In the genomic region with DNA sequence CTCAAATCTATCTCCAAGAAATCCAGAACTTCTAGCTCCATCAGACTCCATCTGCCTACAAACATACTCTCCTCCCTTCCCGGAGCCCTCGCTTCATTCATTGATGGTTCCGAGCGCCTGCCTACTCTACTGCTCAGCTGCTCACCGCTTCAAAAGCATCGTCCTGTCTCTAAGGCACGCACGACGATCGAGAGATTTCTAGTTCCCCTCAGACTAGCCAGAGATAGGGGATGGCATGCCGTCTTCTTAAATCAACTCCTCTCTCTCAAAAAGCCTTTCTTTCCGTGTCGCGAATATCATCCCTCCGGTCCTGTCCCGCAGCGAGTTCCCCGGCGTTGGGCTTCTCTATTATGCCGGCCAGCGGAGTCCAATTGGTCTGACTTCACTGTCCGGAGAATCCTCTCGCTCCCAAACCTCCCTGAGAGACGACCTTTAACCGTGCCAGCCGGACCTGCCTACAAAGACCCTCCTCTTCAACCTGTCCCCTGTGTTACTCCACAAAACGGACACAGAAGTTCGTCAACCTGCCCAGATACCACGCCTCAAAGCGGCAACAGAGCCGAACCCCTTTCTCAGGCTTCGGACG, we compare ENCODE assay signal across 8 cellular contexts. TPM values are rescaled to one million over a fixed set of nuclear protein-coding genes. Genes with fewer than 3 reads are reported as not detected.
DNase-seq lines count a peak whose midpoint lies in the region; TF ChIP-seq lines count a peak whose summit lies in the region.

No MANE protein-coding gene starts in this region.

- no peaks in the 10 kb centered on the region for H3K9me3 ChIP-seq in mesodermal cell (ENCODE audit: control insufficient read depth, low read length)
- no peaks in the 10 kb centered on the region for H3K9me3 ChIP-seq in vagina

- H3K4me3 ChIP-seq in mesodermal cell (ENCODE audit: extremely low read depth, insufficient read depth, low read length, poor library complexity, severe bottlenecking) (peak overlapping the region; percentile 100), vagina (peak overlapping the region; percentile 53 to 84)

- peaks cover 72% of the 10 kb centered on the region for H3K36me3 ChIP-seq in mesodermal cell (ENCODE audit: control insufficient read depth, insufficient read depth, low read length)
- peaks cover 0 to 52% of the 10 kb centered on the region in 2 donors for H3K36me3 ChIP-seq in vagina

- DNase-seq in activated CD8-positive, alpha-beta memory T cell treated with anti-CD3 and anti-CD28 coated beads, Interleukin-2, amount 50 U/mL, for 48 hours: peak; percentile 72
- no peak for DNase-seq in activated CD8-positive, alpha-beta memory T cell treated with anti-CD3 and anti-CD28 coated beads for 24 hours
- no peak for DNase-seq in vagina (ENCODE audit: extremely low spot score in 2 of 2)
- no peak for DNase-seq in NCI-H526 treated with DMSO at 0.1 percent for 48 hours (lab: John Stamatoyannopoulos, UW)
- DNase-seq in GM19240 (ENCODE audit: insufficient read length, low spot score): no peak

- H3K27ac ChIP-seq in cingulate gyrus (ENCODE audit: low read depth, low read length) (peak overlapping the region; percentile 84), mesodermal cell (ENCODE audit: low read depth, low read length, severe bottlenecking) (peak overlapping the region; percentile 86), vagina (peak overlapping the region; percentile 100)

- intact Hi-C loops in vagina (cut with DNase I): no loop called here

- no peaks in the 10 kb centered on the region for H3K27me3 ChIP-seq in vagina

- H3K4me1 ChIP-seq in mesodermal cell (ENCODE audit: control insufficient read depth, insufficient read depth, low read length, poor library complexity, severe bottlenecking) (peaks cover 25% of the 10 kb centered on the region), vagina (peaks cover 54% of the 10 kb centered on the region)

- TF ChIP-seq CTCF in vagina (IDR thresholded peaks at IDR 0.05): no peak

- WGBS in mesodermal cell (ENCODE audit: insufficient coverage in 2 of 2), 2 experiments: 1 to 2% methylated on average over 30 to 33 of the region's 33 CpGs

- TF ChIP-seq POLR2A in vagina (IDR thresholded peaks at IDR 0.05): no peak

TF ChIP-seq in PFSK-1, 5 proteins besides CTCF, POLR2A, EP300 and RAD21:
- TF ChIP-seq SIN3A (IDR thresholded peaks at IDR 0.05; ENCODE audit: borderline replicate concordance, insufficient read depth, low read length): 0 out of 2 replicates have a peak, but pooled peaks have one; percentile 23
- TF ChIP-seq FOXP2 (optimal IDR thresholded peaks at IDR 0.05; ENCODE audit: borderline replicate concordance, extremely low read depth, extremely low read length, insufficient read depth): no peak
- TF ChIP-seq, protein P1, sequence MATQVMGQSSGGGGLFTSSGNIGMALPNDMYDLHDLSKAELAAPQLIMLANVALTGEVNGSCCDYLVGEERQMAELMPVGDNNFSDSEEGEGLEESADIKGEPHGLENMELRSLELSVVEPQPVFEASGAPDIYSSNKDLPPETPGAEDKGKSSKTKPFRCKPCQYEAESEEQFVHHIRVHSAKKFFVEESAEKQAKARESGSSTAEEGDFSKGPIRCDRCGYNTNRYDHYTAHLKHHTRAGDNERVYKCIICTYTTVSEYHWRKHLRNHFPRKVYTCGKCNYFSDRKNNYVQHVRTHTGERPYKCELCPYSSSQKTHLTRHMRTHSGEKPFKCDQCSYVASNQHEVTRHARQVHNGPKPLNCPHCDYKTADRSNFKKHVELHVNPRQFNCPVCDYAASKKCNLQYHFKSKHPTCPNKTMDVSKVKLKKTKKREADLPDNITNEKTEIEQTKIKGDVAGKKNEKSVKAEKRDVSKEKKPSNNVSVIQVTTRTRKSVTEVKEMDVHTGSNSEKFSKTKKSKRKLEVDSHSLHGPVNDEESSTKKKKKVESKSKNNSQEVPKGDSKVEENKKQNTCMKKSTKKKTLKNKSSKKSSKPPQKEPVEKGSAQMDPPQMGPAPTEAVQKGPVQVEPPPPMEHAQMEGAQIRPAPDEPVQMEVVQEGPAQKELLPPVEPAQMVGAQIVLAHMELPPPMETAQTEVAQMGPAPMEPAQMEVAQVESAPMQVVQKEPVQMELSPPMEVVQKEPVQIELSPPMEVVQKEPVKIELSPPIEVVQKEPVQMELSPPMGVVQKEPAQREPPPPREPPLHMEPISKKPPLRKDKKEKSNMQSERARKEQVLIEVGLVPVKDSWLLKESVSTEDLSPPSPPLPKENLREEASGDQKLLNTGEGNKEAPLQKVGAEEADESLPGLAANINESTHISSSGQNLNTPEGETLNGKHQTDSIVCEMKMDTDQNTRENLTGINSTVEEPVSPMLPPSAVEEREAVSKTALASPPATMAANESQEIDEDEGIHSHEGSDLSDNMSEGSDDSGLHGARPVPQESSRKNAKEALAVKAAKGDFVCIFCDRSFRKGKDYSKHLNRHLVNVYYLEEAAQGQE (IDR thresholded peaks at IDR 0.05; ENCODE audit: insufficient read depth in 1 of 2, low read depth in 2 of 2, low read length in 2 of 2): no peak
- peak; percentile 43; the same call in 1 of the 2 replicates for TF ChIP-seq TAF1 (IDR thresholded peaks at IDR 0.05; ENCODE audit: borderline replicate concordance, insufficient read depth, low read length)
- TF ChIP-seq POLR2AphosphoS5 (IDR thresholded peaks at IDR 0.05; ENCODE audit: low read depth, low read length): 0 out of 2 replicates have a peak, but pooled peaks have one; percentile 6

RNA-seq across cellular contexts. Expression of a gene that starts 0.6 kb away (rescaled TPM):
- polyA plus RNA-seq in PFSK-1 (2012; ENCODE audit: insufficient read length, low read depth): 2,396 TPM
- 1,929 TPM for polyA plus RNA-seq in mesodermal cell (2013, experiment 1 of 2)
- 1,695 TPM for polyA plus RNA-seq in mesodermal cell (2013, experiment 2 of 2)
- 1,183 TPM for total RNA-seq in vagina

RNA-seq across cellular contexts. Expression of a gene that starts 18.2 kb away (rescaled TPM):
- polyA plus RNA-seq in PFSK-1 (2012; ENCODE audit: insufficient read length, low read depth): 18.3 TPM
- 15.7 TPM for polyA plus RNA-seq in mesodermal cell (2013, experiment 1 of 2)
- 13.7 TPM for polyA plus RNA-seq in mesodermal cell (2013, experiment 2 of 2)
- total RNA-seq in vagina: 12.0 TPM

RNA-seq across cellular contexts. Expression of a gene that starts 26.5 kb away (rescaled TPM):
- polyA plus RNA-seq in PFSK-1 (2012; ENCODE audit: insufficient read length, low read depth): 54.0 TPM
- polyA plus RNA-seq in mesodermal cell (2013, experiment 1 of 2): 88.1 TPM
- 82.4 TPM for polyA plus RNA-seq in mesodermal cell (2013, experiment 2 of 2)
- 828 TPM for total RNA-seq in vagina

RNA-seq across cellular contexts. Expression of a gene that starts 28.6 kb away (rescaled TPM):
- 78.0 TPM for polyA plus RNA-seq in PFSK-1 (2012; ENCODE audit: insufficient read length, low read depth)
- 94.4 TPM for polyA plus RNA-seq in mesodermal cell (2013, experiment 1 of 2)
- polyA plus RNA-seq in mesodermal cell (2013, experiment 2 of 2): 89.1 TPM
- total RNA-seq in vagina: 96.3 TPM

RNA-seq across cellular contexts. Expression of a gene that starts 39.5 kb away (rescaled TPM):
- 91.0 TPM for polyA plus RNA-seq in PFSK-1 (2012; ENCODE audit: insufficient read length, low read depth)
- 49.4 TPM for polyA plus RNA-seq in mesodermal cell (2013, experiment 1 of 2)
- polyA plus RNA-seq in mesodermal cell (2013, experiment 2 of 2): 33.5 TPM
- 69.0 TPM for total RNA-seq in vagina
